In the genomic region with DNA sequence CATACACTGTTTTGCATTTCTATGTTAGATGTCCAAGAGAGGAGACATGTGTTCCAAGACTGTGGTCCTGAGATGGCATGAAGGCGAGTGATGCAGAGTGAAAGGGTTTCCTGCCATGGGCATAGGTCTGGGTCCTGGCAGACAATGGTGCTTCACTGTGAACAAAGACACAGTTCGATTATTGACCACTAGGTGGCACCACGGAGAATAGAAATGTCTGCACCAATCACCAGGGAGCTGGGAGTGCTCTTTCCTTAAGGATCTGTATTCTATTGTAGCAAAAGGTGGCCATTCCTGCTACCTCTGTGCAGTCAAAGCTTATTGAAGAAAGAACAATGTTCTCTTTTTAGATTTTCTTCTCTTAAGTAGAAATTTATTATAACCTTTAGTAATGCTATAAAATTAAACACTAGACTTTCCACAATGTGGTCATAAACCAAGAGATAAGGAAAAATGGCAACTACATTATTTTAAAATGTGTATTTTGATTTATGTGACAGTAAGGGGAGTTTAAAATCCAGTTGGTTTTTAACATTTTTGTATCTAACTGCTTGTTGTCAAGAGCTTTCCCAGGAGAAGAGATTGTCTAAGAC, we compare ENCODE assay signal across 8 cellular contexts.
DNase-seq lines count a peak whose midpoint lies in the region; ATAC-seq, FAIRE-seq and TF ChIP-seq lines count a peak whose summit lies in the region.

No MANE protein-coding gene starts in this region.

- H3K27me3 ChIP-seq in foreskin keratinocyte (no peaks in the 10 kb centered on the region), small intestine (ENCODE audit: control insufficient read depth in 2 of 2, insufficient read depth in 2 of 2, low read length in 2 of 2) (no peaks in the 10 kb centered on the region), vagina (no peaks in the 10 kb centered on the region)

- H3K36me3 ChIP-seq in SK-N-MC (ENCODE audit: insufficient read depth, low read length) (no peaks in the 10 kb centered on the region), small intestine (ENCODE audit: control insufficient read depth in 2 of 2, insufficient read depth in 2 of 2, low read length in 2 of 2) (no peaks in the 10 kb centered on the region), vagina (no peaks in the 10 kb centered on the region)

- no peak overlapping the region for H3K4me3 ChIP-seq in SK-N-MC
- no peak overlapping the region for H3K4me3 ChIP-seq in small intestine (ENCODE audit: low read depth in 1 of 2, low read length in 2 of 2)
- no peak overlapping the region for H3K4me3 ChIP-seq in vagina

- no peaks in the 10 kb centered on the region for H3K9me3 ChIP-seq in SK-N-MC (ENCODE audit: low read depth, low read length)
- H3K9me3 ChIP-seq in small intestine (ENCODE audit: control insufficient read depth, low read depth), result no peaks in the 10 kb centered on the region
- H3K9me3 ChIP-seq in vagina, result no peaks in the 10 kb centered on the region

- intact Hi-C loops in vagina (cut with DNase I), result no loop called here

- DNase-seq in 8988T (peak; percentile 20), DMS153 treated with DMSO at 0.1 percent for 48 hours (lab: John Stamatoyannopoulos, UW; ENCODE audit: unreplicated experiment) (peak; percentile 11), KG1 (lab: John Stamatoyannopoulos, UW) (peak; percentile 2), SK-N-MC (ENCODE audit: low read depth, low spot score) (peak; percentile 12), foreskin keratinocyte (peak in 1 of 2 donors; percentile 6), small intestine (peak; percentile 61), DMS79 treated with DMSO at 0.1 percent for 48 hours (lab: John Stamatoyannopoulos, UW) (no peak), vagina (ENCODE audit: extremely low spot score in 2 of 2) (no peak)

- WGBS in small intestine, 3 donors, result 19 to 29% (median 25%) methylated on average over 3 of the region's 3 CpGs

- TF ChIP-seq CTCF in foreskin keratinocyte (conservative IDR thresholded peaks at IDR 0.05) (peak; percentile 43), vagina (IDR thresholded peaks at IDR 0.05) (no peak)

- H3K27ac ChIP-seq in SK-N-MC (no peak overlapping the region), foreskin keratinocyte (no peak overlapping the region), small intestine (ENCODE audit: low read depth in 1 of 2, low read length in 1 of 2) (no peak overlapping the region), vagina (no peak overlapping the region)

- ATAC-seq in foreskin keratinocyte, result no peak

- TF ChIP-seq POLR2A in vagina (IDR thresholded peaks at IDR 0.05), result no peak

- FAIRE-seq in small intestine (lab: Jason Lieb, UNC), result no peak

- H3K9ac ChIP-seq in SK-N-MC (ENCODE audit: insufficient read length), result no peak overlapping the region

- H3K4me1 ChIP-seq in foreskin keratinocyte, result no peaks in the 10 kb centered on the region
- H3K4me1 ChIP-seq in small intestine (ENCODE audit: control insufficient read depth in 2 of 2, insufficient read depth in 1 of 2, low read depth in 1 of 2, low read length in 1 of 2), result no peaks in the 10 kb centered on the region
- no peaks in the 10 kb centered on the region for H3K4me1 ChIP-seq in vagina

Comparison
In these comparisons a context has a peak if more than half of its experiments do, and no peak if none do; other contexts are left out.
1. DNase-seq: peak in 8988T (single experiment), DMS153 treated with DMSO at 0.1 percent for 48 hours (single experiment), KG1 (single experiment), SK-N-MC (single experiment) and small intestine (single experiment); none in DMS79 treated with DMSO at 0.1 percent for 48 hours (single experiment) and vagina (0 of 2).